8 cellular contexts compared by ENCODE assay signal in the genomic region with DNA sequence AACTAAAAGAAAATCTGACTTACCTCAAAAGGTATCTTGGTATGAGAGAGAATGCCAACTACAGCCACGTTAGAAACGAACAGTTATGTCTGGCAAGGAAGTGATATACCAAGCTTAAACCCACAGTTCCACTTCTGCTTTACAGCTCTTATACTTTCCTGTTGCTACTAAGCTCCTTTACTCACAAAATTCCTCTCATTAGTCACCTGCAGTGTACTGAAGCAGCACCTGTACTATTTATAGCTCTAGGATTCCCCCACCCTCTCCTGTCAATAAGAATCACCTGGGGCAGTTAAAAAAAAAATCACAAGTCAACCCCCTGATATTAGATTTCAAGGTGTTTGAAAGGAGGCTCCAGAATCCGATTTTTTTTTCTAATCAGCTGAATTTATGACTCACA. TPM values are rescaled to one million over a fixed set of nuclear protein-coding genes. Genes with fewer than 3 reads are reported as not detected.
DNase-seq lines count a peak whose midpoint lies in the region; ATAC-seq, FAIRE-seq and TF ChIP-seq lines count a peak whose summit lies in the region.

No MANE protein-coding gene starts in this region.

- no peak for FAIRE-seq in H54 (lab: Jason Lieb, UNC)

- no peaks in the 10 kb centered on the region for H3K9me3 Mint-ChIP-seq in stimulated activated naive B cell treated with anti-CD40 and anti-IgM and Interleukin-4, amounts not matched to agents 10 μg/mL and 1 μg/mL and 100 μg/mL, for 72 hours
- H3K9me3 Mint-ChIP-seq in activated CD8-positive, alpha-beta T cell treated with anti-CD3 and anti-CD28 coated beads for 36 hours, result no peaks in the 10 kb centered on the region

- TF ChIP-seq CTCF in SK-N-SH (IDR thresholded peaks at IDR 0.05) (no peak), SU-DHL-6 (IDR thresholded peaks at IDR 0.05; ENCODE audit: insufficient read depth, low read length, poor library complexity, severe bottlenecking) (no peak)
- no peak for TF ChIP-seq CTCF in activated CD8-positive, alpha-beta T cell treated with anti-CD3 and anti-CD28 coated beads for 36 hours (IDR thresholded peaks at IDR 0.05)

- H3K9ac ChIP-seq in SK-N-SH (no peak overlapping the region), SU-DHL-6 (ENCODE audit: low read length) (no peak overlapping the region)

- H3K27ac ChIP-seq in SK-N-SH (ENCODE audit: low read depth in 2 of 2, low read length in 1 of 2) (no peak overlapping the region), SU-DHL-6 (ENCODE audit: low read depth, low read length) (no peak overlapping the region)

- H3K4me2 ChIP-seq in SK-N-SH (peak overlapping the region; percentile 68), SU-DHL-6 (ENCODE audit: low read depth, low read length, poor library complexity, severe bottlenecking) (peak overlapping the region; percentile 6)

- peaks cover 5 to 11% of the 10 kb centered on the region in 2 experiments; a peak in 3 of 4 replicates for H3K4me1 ChIP-seq in SK-N-SH (ENCODE audit: control insufficient read depth in 1 of 2, insufficient read depth in 2 of 2, low read depth in 1 of 2, low read length in 1 of 2)

- intact Hi-C loops in activated CD8-positive, alpha-beta T cell treated with anti-CD3 and anti-CD28 coated beads for 36 hours (cut with micrococcal nuclease), result loop anchor here (1.0 kb wide), 1 partner anchor 82 kb away; no protein-coding TSS in a partner anchor

- H2AFZ ChIP-seq in SK-N-SH (ENCODE audit: low read depth) (peak overlapping the region; percentile 91; the same call in 1 of the 2 replicates), SU-DHL-6 (ENCODE audit: low read depth, low read length, severe bottlenecking) (no peak overlapping the region)

- no peak overlapping the region for H3K4me3 Mint-ChIP-seq in stimulated activated naive B cell treated with anti-CD40 and anti-IgM and Interleukin-4, amounts not matched to agents 10 μg/mL and 1 μg/mL and 100 μg/mL, for 72 hours
- no peak overlapping the region for H3K4me3 Mint-ChIP-seq in activated CD8-positive, alpha-beta T cell treated with anti-CD3 and anti-CD28 coated beads for 36 hours

- peaks cover 31 to 40% of the 10 kb centered on the region in 2 donors for H3K4me1 Mint-ChIP-seq in stimulated activated naive B cell treated with anti-CD40 and anti-IgM and Interleukin-4, amounts not matched to agents 10 μg/mL and 1 μg/mL and 100 μg/mL, for 72 hours
- H3K4me1 Mint-ChIP-seq in activated CD8-positive, alpha-beta T cell treated with anti-CD3 and anti-CD28 coated beads for 36 hours (ENCODE audit: low read depth), result peaks cover 39% of the 10 kb centered on the region

- TF ChIP-seq EP300 in SK-N-SH (IDR thresholded peaks at IDR 0.05; ENCODE audit: borderline replicate concordance in 1 of 2, low read depth in 1 of 2, low read length in 1 of 2), result no peak

- TF ChIP-seq RAD21 in SK-N-SH (IDR thresholded peaks at IDR 0.05; ENCODE audit: low read length), result no peak

- POLR2A ChIA-PET in SK-N-SH (lab: Yijun Ruan, JAX), result no interaction called here
- POLR2A ChIA-PET in activated CD8-positive, alpha-beta T cell treated with anti-CD3 and anti-CD28 coated beads for 36 hours (lab: Charles Lee), result interaction anchor here (0.5 to 1.4 kb wide), 4 partner anchors 79 to 91 kb away, joined by 3 to 4 read pairs (median 4); no protein-coding TSS in a partner anchor

- no peak for DNase-seq in SK-N-SH
- DNase-seq in stimulated activated naive B cell treated with anti-CD40 and anti-IgM and Interleukin-4, amounts not matched to agents 10 μg/mL and 1 μg/mL and 100 μg/mL, for 72 hours, result peak; percentile 32
- no peak for DNase-seq in H7
- DNase-seq in H54 (ENCODE audit: insufficient read length, low spot score), result no peak
- no peak for DNase-seq in activated CD8-positive, alpha-beta T cell treated with anti-CD3 and anti-CD28 coated beads for 36 hours

- CTCF ChIA-PET in SK-N-SH (lab: Yijun Ruan, JAX), result interaction anchor here (0.6 to 12.0 kb wide), 19 partner anchors 10 to 994 kb away, joined by 3 to 322 read pairs (median 4); no protein-coding TSS in a partner anchor
- CTCF ChIA-PET in activated CD8-positive, alpha-beta T cell treated with anti-CD3 and anti-CD28 coated beads for 36 hours (lab: Charles Lee), result interaction anchor here (0.7 to 12.1 kb wide), 13 partner anchors 8 to 216 kb away, joined by 3 to 294 read pairs (median 4); no protein-coding TSS in a partner anchor

- H4K20me1 ChIP-seq in SK-N-SH (ENCODE audit: insufficient read depth) (no peaks in the 10 kb centered on the region), SU-DHL-6 (ENCODE audit: low read depth, low read length) (no peaks in the 10 kb centered on the region)

- 9% methylated on average over 3 of the region's 3 CpGs for WGBS in SK-N-SH (ENCODE audit: low lambda C conversion rate)

- H3K36me3 ChIP-seq in SK-N-SH (replicated peaks in 1 of 2; ENCODE audit: control insufficient read depth in 1 of 2, insufficient read depth in 2 of 2, low read length in 1 of 2), result no peaks in the 10 kb centered on the region
- H3K36me3 ChIP-seq in SU-DHL-6 (ENCODE audit: low read length), result no peaks in the 10 kb centered on the region
- no peaks in the 10 kb centered on the region for H3K36me3 ChIP-seq in H7 (replicated peaks; ENCODE audit: control insufficient read depth, insufficient read depth, low read length)

- H3F3A ChIP-seq in SK-N-SH (replicated peaks; ENCODE audit: insufficient read depth) (no peaks in the 10 kb centered on the region), SU-DHL-6 (ENCODE audit: insufficient read depth) (no peaks in the 10 kb centered on the region)

- peak overlapping the region; percentile 81 for H3K27ac Mint-ChIP-seq in stimulated activated naive B cell treated with anti-CD40 and anti-IgM and Interleukin-4, amounts not matched to agents 10 μg/mL and 1 μg/mL and 100 μg/mL, for 72 hours
- H3K27ac Mint-ChIP-seq in activated CD8-positive, alpha-beta T cell treated with anti-CD3 and anti-CD28 coated beads for 36 hours, result no peak overlapping the region

- H3K36me3 Mint-ChIP-seq in stimulated activated naive B cell treated with anti-CD40 and anti-IgM and Interleukin-4, amounts not matched to agents 10 μg/mL and 1 μg/mL and 100 μg/mL, for 72 hours, result no peaks in the 10 kb centered on the region
- no peaks in the 10 kb centered on the region for H3K36me3 Mint-ChIP-seq in activated CD8-positive, alpha-beta T cell treated with anti-CD3 and anti-CD28 coated beads for 36 hours (ENCODE audit: low read depth)

- peaks cover 10 to 12% of the 10 kb centered on the region in 2 donors for H3K27me3 Mint-ChIP-seq in stimulated activated naive B cell treated with anti-CD40 and anti-IgM and Interleukin-4, amounts not matched to agents 10 μg/mL and 1 μg/mL and 100 μg/mL, for 72 hours
- H3K27me3 Mint-ChIP-seq in activated CD8-positive, alpha-beta T cell treated with anti-CD3 and anti-CD28 coated beads for 36 hours, result peaks cover 36% of the 10 kb centered on the region

- H3K4me3 ChIP-seq in SK-N-SH (ENCODE audit: low read depth in 2 of 2, low read length in 1 of 2) (peak overlapping the region in 1 of 2 experiments; percentile 55; a peak in 1 of 4 replicates), SU-DHL-6 (ENCODE audit: insufficient read depth, low read length, poor library complexity, severe bottlenecking) (no peak overlapping the region), H7 (ENCODE audit: insufficient read depth, low read depth, low read length) (no peak overlapping the region)

- peaks cover 27% of the 10 kb centered on the region; the same call in 1 of the 2 replicates for H3K27me3 ChIP-seq in SK-N-SH (ENCODE audit: insufficient read depth)
- no peaks in the 10 kb centered on the region for H3K27me3 ChIP-seq in SU-DHL-6 (ENCODE audit: low read length)
- peaks cover 14% of the 10 kb centered on the region for H3K27me3 ChIP-seq in H7 (ENCODE audit: control insufficient read depth, insufficient read depth, low read length)

- no peak for TF ChIP-seq POLR2A in H54 (IDR thresholded peaks at IDR 0.05; ENCODE audit: low read depth, low read length)

- ATAC-seq in SK-N-SH treated with all-trans-retinoic acid at 6 μM for 48 hours, result no peak
- peak; percentile 59 for ATAC-seq in HG03135 (IDR thresholded peaks at IDR 0.05; ENCODE audit: unreplicated experiment)
- ATAC-seq in stimulated activated naive B cell treated with anti-CD40 and anti-IgM and Interleukin-4, amounts not matched to agents 10 μg/mL and 1 μg/mL and 100 μg/mL, for 72 hours (replicated peaks), result peak; percentile 88
- ATAC-seq in activated CD8-positive, alpha-beta T cell treated with anti-CD3 and anti-CD28 coated beads for 36 hours, result no peak

- H3K9me3 ChIP-seq in SK-N-SH (no peaks in the 10 kb centered on the region), SU-DHL-6 (ENCODE audit: insufficient read depth, low read length) (no peaks in the 10 kb centered on the region)

- H3K79me2 ChIP-seq in SK-N-SH (ENCODE audit: insufficient read depth) (no peaks in the 10 kb centered on the region), SU-DHL-6 (ENCODE audit: insufficient read depth, low read length) (no peaks in the 10 kb centered on the region)

- H3K9me2 ChIP-seq in SK-N-SH, result no peaks in the 10 kb centered on the region
- H3K9me2 ChIP-seq in SU-DHL-6 (replicated peaks; ENCODE audit: insufficient read depth, low read length), result no peaks in the 10 kb centered on the region

TF ChIP-seq in SK-N-SH, 30 proteins besides CTCF, POLR2A, EP300 and RAD21 (continues in another document):
- TF ChIP-seq NRF1 (IDR thresholded peaks at IDR 0.05; ENCODE audit: low read depth, low read length), result no peak
- TF ChIP-seq NFIC (IDR thresholded peaks at IDR 0.05; ENCODE audit: borderline replicate concordance), result no peak

TF ChIP-seq in SK-N-SH treated with all-trans-retinoic acid at 6 μM for 48 hours, 23 proteins besides CTCF, POLR2A, EP300 and RAD21 (continues in another document):
- no peak for TF ChIP-seq PPARA (CRISPR knock-in tag; IDR thresholded peaks at IDR 0.05; ENCODE audit: borderline replicate concordance)

RNA-seq across cellular contexts. Expression of gene TMEM266, which starts 2.9 kb away (rescaled TPM):
- polyA plus RNA-seq in SK-N-SH (2012; rRNA removed), result 0.05 and 0.07 TPM in 2 replicates
- 0.04 and 0.09 TPM in 2 replicates for polyA plus RNA-seq in SK-N-SH (2012; cell fraction: cytosol; rRNA removed)
- 0.07 and 0.18 TPM in 2 replicates for polyA plus RNA-seq in SK-N-SH (2012; cell fraction: nucleus; rRNA removed)
- total RNA-seq in H7 (2014; rRNA removed; shearing (Covaris generic)), result 5.4 and 6.3 TPM in 2 replicates
- under 1 TPM in 1 of 2 experiments, not detected in 1; 0.11 TPM for total RNA-seq in activated CD8-positive, alpha-beta T cell treated with anti-CD3 and anti-CD28 coated beads for 36 hours

RNA-seq across cellular contexts. Expression of gene NRG4, which starts 44.7 kb away (rescaled TPM):
- not detected in 2 replicates for polyA plus RNA-seq in SK-N-SH (2012; rRNA removed)
- polyA plus RNA-seq in SK-N-SH (2012; cell fraction: cytosol; rRNA removed), result 0.09 TPM in 1 of 2 replicates, not detected in the other
- 0.04 and 0.13 TPM in 2 replicates for polyA plus RNA-seq in SK-N-SH (2012; cell fraction: nucleus; rRNA removed)
- 0.48 TPM in 1 of 2 replicates, not detected in the other for total RNA-seq in H7 (2014; rRNA removed; shearing (Covaris generic))
- total RNA-seq in activated CD8-positive, alpha-beta T cell treated with anti-CD3 and anti-CD28 coated beads for 36 hours, result not detected

Comparison
In these comparisons a context has a peak if more than half of its experiments do, and no peak if none do; other contexts are left out.
1. ATAC-seq: peak in HG03135 (single experiment) and stimulated activated naive B cell treated with anti-CD40 and anti-IgM and Interleukin-4, amounts not matched to agents 10 μg/mL and 1 μg/mL and 100 μg/mL, for 72 hours (2 of 2); none in SK-N-SH treated with all-trans-retinoic acid at 6 μM for 48 hours (single experiment) and activated CD8-positive, alpha-beta T cell treated with anti-CD3 and anti-CD28 coated beads for 36 hours (single experiment).